In genomic region chr1:213374369-213374768, GRCh38 we compare ENCODE assay signal across 8 cellular contexts.
DNase-seq lines count a peak whose midpoint lies in the region; ATAC-seq and TF ChIP-seq lines count a peak whose summit lies in the region.

No MANE protein-coding gene starts in this region.

- intact Hi-C loops in activated CD4-positive, alpha-beta memory T cell treated with anti-CD3 and anti-CD28 coated beads for 36 hours (cut with micrococcal nuclease): loop anchor here (1.0 to 10.0 kb wide), 3 partner anchors 252 to 950 kb away; no protein-coding TSS in a partner anchor
- intact Hi-C loops in thyroid gland (cut with DNase I): no loop called here

- no peak for ATAC-seq in CD4-positive, CD25-positive, alpha-beta regulatory T cell (ENCODE audit: low read depth in 2 of 2)
- peak; percentile 82 for ATAC-seq in GM19035 (IDR thresholded peaks at IDR 0.05; ENCODE audit: unreplicated experiment)
- ATAC-seq in HG03342 (IDR thresholded peaks at IDR 0.05; ENCODE audit: unreplicated experiment): peak; percentile 90
- ATAC-seq in naive thymus-derived CD8-positive, alpha-beta T cell: no peak

- H3K27ac Mint-ChIP-seq in CD4-positive, CD25-positive, alpha-beta regulatory T cell: no peak overlapping the region
- no peak overlapping the region for H3K27ac Mint-ChIP-seq in activated CD4-positive, alpha-beta memory T cell treated with anti-CD3 and anti-CD28 coated beads for 36 hours
- no peak overlapping the region for H3K27ac Mint-ChIP-seq in naive thymus-derived CD8-positive, alpha-beta T cell

- H3K27ac ChIP-seq in CD4-positive, CD25-positive, alpha-beta regulatory T cell (ENCODE audit: insufficient read depth, low read length, poor library complexity, severe bottlenecking): no peak overlapping the region
- H3K27ac ChIP-seq in thyroid gland: no peak overlapping the region

- H3K27me3 ChIP-seq in CD4-positive, CD25-positive, alpha-beta regulatory T cell (ENCODE audit: control insufficient read depth, insufficient read depth, low read length): peaks cover 2% of the 10 kb centered on the region
- no peaks in the 10 kb centered on the region for H3K27me3 ChIP-seq in thyroid gland

- CTCF ChIA-PET in activated CD4-positive, alpha-beta memory T cell treated with anti-CD3 and anti-CD28 coated beads for 36 hours (lab: Charles Lee): interaction anchor here (1.2 kb wide), 1 partner anchor 17 kb away, joined by 6 read pairs; no protein-coding TSS in a partner anchor

- peak overlapping the region in 1 of 4 donors; percentile 12 for H3K4me3 Mint-ChIP-seq in CD4-positive, CD25-positive, alpha-beta regulatory T cell
- H3K4me3 Mint-ChIP-seq in activated CD4-positive, alpha-beta memory T cell treated with anti-CD3 and anti-CD28 coated beads for 36 hours: no peak overlapping the region
- no peak overlapping the region for H3K4me3 Mint-ChIP-seq in naive thymus-derived CD8-positive, alpha-beta T cell

- POLR2A ChIA-PET in activated CD4-positive, alpha-beta memory T cell treated with anti-CD3 and anti-CD28 coated beads for 36 hours (lab: Charles Lee): no interaction called here
- POLR2A ChIA-PET in naive thymus-derived CD8-positive, alpha-beta T cell (lab: Charles Lee): no interaction called here

- peaks cover 6% of the 10 kb centered on the region for H3K27me3 Mint-ChIP-seq in CD4-positive, CD25-positive, alpha-beta regulatory T cell
- no peaks in the 10 kb centered on the region for H3K27me3 Mint-ChIP-seq in activated CD4-positive, alpha-beta memory T cell treated with anti-CD3 and anti-CD28 coated beads for 36 hours
- H3K27me3 Mint-ChIP-seq in naive thymus-derived CD8-positive, alpha-beta T cell: peaks cover 0 to 21% (median 3%) of the 10 kb centered on the region in 5 donors

- no peaks in the 10 kb centered on the region for H3K36me3 ChIP-seq in CD4-positive, CD25-positive, alpha-beta regulatory T cell (ENCODE audit: control insufficient read depth, insufficient read depth, low read length)
- no peaks in the 10 kb centered on the region for H3K36me3 ChIP-seq in thyroid gland

- DNase-seq in CD4-positive, CD25-positive, alpha-beta regulatory T cell: peak in 2 of 3 donors; percentile 11 to 43
- DNase-seq in NCI-H510A (lab: John Stamatoyannopoulos, UW) (peak; percentile 16), epithelial cell of proximal tubule (ENCODE audit: low read depth) (peak; percentile 16), thyroid gland (peak; percentile 60 to 78)
- DNase-seq in activated CD4-positive, alpha-beta memory T cell treated with anti-CD3 and anti-CD28 coated beads for 36 hours: peak; percentile 68
- DNase-seq in naive thymus-derived CD8-positive, alpha-beta T cell: peak in 8 of 10 donors; percentile 15 to 67 (median 30)

- 28% methylated on average over 5 of the region's 5 CpGs for WGBS in thyroid gland, 2 donors

- H3K4me1 Mint-ChIP-seq in CD4-positive, CD25-positive, alpha-beta regulatory T cell: no peaks in the 10 kb centered on the region
- no peaks in the 10 kb centered on the region for H3K4me1 Mint-ChIP-seq in activated CD4-positive, alpha-beta memory T cell treated with anti-CD3 and anti-CD28 coated beads for 36 hours (ENCODE audit: low read depth)
- H3K4me1 Mint-ChIP-seq in naive thymus-derived CD8-positive, alpha-beta T cell: peaks cover 0 to 5% (median 1%) of the 10 kb centered on the region in 4 donors

- TF ChIP-seq POLR2A in thyroid gland (IDR thresholded peaks at IDR 0.05): no peak

- no peaks in the 10 kb centered on the region for H3K36me3 Mint-ChIP-seq in CD4-positive, CD25-positive, alpha-beta regulatory T cell
- no peaks in the 10 kb centered on the region for H3K36me3 Mint-ChIP-seq in activated CD4-positive, alpha-beta memory T cell treated with anti-CD3 and anti-CD28 coated beads for 36 hours
- no peaks in the 10 kb centered on the region for H3K36me3 Mint-ChIP-seq in naive thymus-derived CD8-positive, alpha-beta T cell

- H3K9me3 ChIP-seq in CD4-positive, CD25-positive, alpha-beta regulatory T cell (ENCODE audit: control insufficient read depth in 2 of 2, low read length in 2 of 2): no peaks in the 10 kb centered on the region
- no peaks in the 10 kb centered on the region for H3K9me3 ChIP-seq in thyroid gland

- H3K9me3 Mint-ChIP-seq in CD4-positive, CD25-positive, alpha-beta regulatory T cell: no peaks in the 10 kb centered on the region
- no peaks in the 10 kb centered on the region for H3K9me3 Mint-ChIP-seq in activated CD4-positive, alpha-beta memory T cell treated with anti-CD3 and anti-CD28 coated beads for 36 hours
- H3K9me3 Mint-ChIP-seq in naive thymus-derived CD8-positive, alpha-beta T cell: no peaks in the 10 kb centered on the region

- peak; percentile 99 for TF ChIP-seq CTCF in epithelial cell of proximal tubule (conservative IDR thresholded peaks at IDR 0.05; ENCODE audit: low read depth, low read length)
- peak; percentile 52 to 87 (median 70) for TF ChIP-seq CTCF in thyroid gland (IDR thresholded peaks at IDR 0.05)

- no peaks in the 10 kb centered on the region for H3K4me1 ChIP-seq in CD4-positive, CD25-positive, alpha-beta regulatory T cell (ENCODE audit: control insufficient read depth, insufficient read depth, low read length, poor library complexity, severe bottlenecking)
- no peaks in the 10 kb centered on the region for H3K4me1 ChIP-seq in thyroid gland

- no peak overlapping the region for H3K4me3 ChIP-seq in CD4-positive, CD25-positive, alpha-beta regulatory T cell (ENCODE audit: low read depth, low read length)
- no peak overlapping the region for H3K4me3 ChIP-seq in epithelial cell of proximal tubule (ENCODE audit: low read depth, low read length)
- H3K4me3 ChIP-seq in thyroid gland (replicated peaks in 1 of 3): no peak overlapping the region

Comparison
In these comparisons a context has a peak if more than half of its experiments do, and no peak if none do; other contexts are left out.
1. ATAC-seq: peak in GM19035 (single experiment) and HG03342 (single experiment); none in CD4-positive, CD25-positive, alpha-beta regulatory T cell (0 of 2) and naive thymus-derived CD8-positive, alpha-beta T cell (0 of 2).
2. DNase-seq: peak in every context shown above with its lines; median percentile 69 in thyroid gland; 68 in activated CD4-positive, alpha-beta memory T cell treated with anti-CD3 and anti-CD28 coated beads for 36 hours; 30 in naive thymus-derived CD8-positive, alpha-beta T cell; 27 in CD4-positive, CD25-positive, alpha-beta regulatory T cell; 16 in NCI-H510A; 16 in epithelial cell of proximal tubule.